Comparison of ENCODE assay signal across 28 cellular contexts in the genomic region with DNA sequence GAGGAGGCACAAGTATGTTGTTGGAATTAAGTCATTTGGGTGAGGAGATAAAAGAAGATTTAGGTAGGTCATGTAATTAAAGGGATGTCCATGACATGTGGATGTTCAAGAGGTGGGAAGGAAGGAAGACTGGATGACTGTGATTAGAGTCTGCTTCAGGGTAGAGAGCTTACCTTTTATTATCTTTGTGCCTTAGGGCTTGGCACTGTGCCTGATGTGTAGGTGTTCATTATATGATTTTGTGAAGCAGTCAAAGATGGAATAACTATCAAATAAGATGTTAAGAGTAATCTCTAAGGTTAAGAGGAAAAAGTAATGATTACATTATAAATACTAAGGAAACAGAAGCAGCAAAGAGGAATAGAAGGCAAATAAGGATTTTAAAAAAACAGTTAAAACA.
"Had no signal": no experiment of that assay in that cellular context is flagged by ENCODE, and none has a peak within 500 bp of the region (broad histone marks: within the 10 kb centered on the region; RNA-seq: fewer than 3 reads in every experiment).

No MANE protein-coding gene starts in this region.

- H3K4me1 ChIP-seq: colonic mucosa had no signal

- H3K36me3 ChIP-seq: cardiac muscle cell, colonic mucosa had no signal

- DNase-seq: activated CD4-positive, alpha-beta memory T cell treated with anti-CD3 and anti-CD28 coated beads, Interleukin-2, amount 10 ng/mL, durations not matched to agents 7 days and 5 days; activated CD4-positive, alpha-beta T cell treated with anti-CD3 and anti-CD28 coated beads for 36 hours; activated CD4-positive, alpha-beta T cell treated with anti-CD3 and anti-CD28 coated beads, Interleukin-2, amount 10 ng/mL, durations not matched to agents 7 days and 5 days; activated CD4-positive, alpha-beta T cell treated with anti-CD3 and anti-CD28 coated beads, Interleukin-2, amount 50 U/mL, for 4 hours; activated CD4-positive, CD25-positive, alpha-beta regulatory T cell; activated CD4-positive, CD25-positive, alpha-beta regulatory T cell treated with anti-CD3 and anti-CD28 coated beads, Interleukin-2, amount 50 U/mL, for 72 hours; activated CD8-positive, alpha-beta memory T cell treated with anti-CD3 and anti-CD28 coated beads, Interleukin-2, amount 50 U/mL, for 48 hours; activated effector memory CD4-positive, alpha-beta T cell treated with Interleukin-2 at 50 U/mL for 16 hours; activated gamma-delta T cell treated with Interleukin-2 at 50 U/mL for 16 hours; activated naive CD4-positive, alpha-beta T cell treated with anti-CD3 and anti-CD28 coated beads, Interleukin-2, amount 50 U/mL, for 16 hours; activated naive CD4-positive, alpha-beta T cell treated with Interleukin-2 at 50 U/mL for 16 hours; activated T-cell treated with anti-CD3 and anti-CD28 coated beads for 4 hours; activated T-cell treated with anti-CD3 and anti-CD28 coated beads, Interleukin-2, amount 50 U/mL, for 24 hours; amniotic stem cell; anterior cingulate cortex; body of pancreas; central memory CD4-positive, alpha-beta T cell; cerebellar nuclear complex; colonic mucosa; dorsolateral prefrontal cortex; effector memory CD4-positive, alpha-beta T cell; endodermal cell; foreskin fibroblast; hippocampal formation; T-helper 2 cell had no signal

- H3K9me3 ChIP-seq: body of pancreas, colonic mucosa had no signal

- H3K27ac ChIP-seq: body of pancreas, cardiac muscle cell, colonic mucosa, dorsolateral prefrontal cortex had no signal

- H3K4me3 ChIP-seq: body of pancreas, cardiac muscle cell, colonic mucosa, dorsolateral prefrontal cortex had no signal

- ATAC-seq: activated CD4-positive, alpha-beta T cell treated with anti-CD3 and anti-CD28 coated beads for 36 hours; activated T-helper 17 cell treated with anti-CD3 and anti-CD28 coated beads, Interleukin-2, amount 50 U/mL, for 72 hours; body of pancreas; esophagus mucosa had no signal

- H3K27me3 ChIP-seq: body of pancreas, cardiac muscle cell, colonic mucosa, dorsolateral prefrontal cortex had no signal
